Comparison of ENCODE assay signal across 8 cellular contexts in genomic region chr12:40225984-40226602, GRCh38. TPM values are rescaled to one million over a fixed set of nuclear protein-coding genes. Genes with fewer than 3 reads are reported as not detected.
DNase-seq lines count a peak whose midpoint lies in the region; ATAC-seq, FAIRE-seq and TF ChIP-seq lines count a peak whose summit lies in the region.

No MANE protein-coding gene starts in this region.

- no peaks in the 10 kb centered on the region for H3K9me3 ChIP-seq in body of pancreas
- H3K9me3 ChIP-seq in skeletal muscle satellite cell (replicated peaks; ENCODE audit: low read length): no peaks in the 10 kb centered on the region
- H3K9me3 ChIP-seq in BE2C: no peaks in the 10 kb centered on the region

- H3K36me3 ChIP-seq in body of pancreas (replicated peaks in 1 of 2; ENCODE audit: insufficient read depth in 1 of 2, low read depth in 2 of 2) (no peaks in the 10 kb centered on the region), skeletal muscle satellite cell (ENCODE audit: insufficient read depth, low read length) (no peaks in the 10 kb centered on the region), BE2C (no peaks in the 10 kb centered on the region)

- intact Hi-C loops in body of pancreas (cut with DNase I): no loop called here

- peak; percentile 78 for ATAC-seq in GM19351 (IDR thresholded peaks at IDR 0.05; ENCODE audit: unreplicated experiment)
- ATAC-seq in HG03097 (IDR thresholded peaks at IDR 0.05; ENCODE audit: low FRiP score, unreplicated experiment): peak; percentile 59
- no peak for ATAC-seq in body of pancreas

- no peak for TF ChIP-seq CTCF in body of pancreas (IDR thresholded peaks at IDR 0.05)
- no peak for TF ChIP-seq CTCF in BE2C (IDR thresholded peaks at IDR 0.05; ENCODE audit: low read depth, low read length)

- TF ChIP-seq POLR2A in body of pancreas (IDR thresholded peaks at IDR 0.05) (no peak), H54 (IDR thresholded peaks at IDR 0.05; ENCODE audit: low read depth, low read length) (no peak)

- peak overlapping the region; percentile 94 for H3K4me2 ChIP-seq in skeletal muscle satellite cell (ENCODE audit: low read length)

- H3K4me3 ChIP-seq in body of pancreas: peak overlapping the region in 1 of 2 donors; percentile 32
- peak overlapping the region; percentile 81 for H3K4me3 ChIP-seq in skeletal muscle satellite cell (ENCODE audit: low read length)
- no peak overlapping the region for H3K4me3 ChIP-seq in BE2C (ENCODE audit: low read depth, low read length)

- no peak overlapping the region for H3K9ac ChIP-seq in skeletal muscle satellite cell (ENCODE audit: low read depth, low read length)

- H3K27ac ChIP-seq in body of pancreas: peak overlapping the region; percentile 87 to 97 (median 94)

- DNase-seq in body of pancreas: no peak
- DNase-seq in NCI-H1694 treated with DMSO at 0.1 percent for 48 hours (lab: John Stamatoyannopoulos, UW): no peak
- no peak for DNase-seq in activated naive CD4-positive, alpha-beta T cell treated with anti-CD3 and anti-CD28 coated beads, Interleukin-2, amount 50 U/mL, for 16 hours
- no peak for DNase-seq in H54 (ENCODE audit: insufficient read length, low spot score)
- DNase-seq in BE2C: no peak

- H3K4me1 ChIP-seq in body of pancreas: peaks cover 28% of the 10 kb centered on the region
- peaks cover 28% of the 10 kb centered on the region for H3K4me1 ChIP-seq in skeletal muscle satellite cell (ENCODE audit: control insufficient read depth, insufficient read depth, low read length)
- no peaks in the 10 kb centered on the region for H3K4me1 ChIP-seq in BE2C

- H3K27me3 ChIP-seq in body of pancreas (no peaks in the 10 kb centered on the region), skeletal muscle satellite cell (ENCODE audit: control insufficient read depth, insufficient read depth, low read length) (no peaks in the 10 kb centered on the region), BE2C (peaks cover 36% of the 10 kb centered on the region)

- no peak for FAIRE-seq in H54 (lab: Jason Lieb, UNC)

- WGBS in body of pancreas, 2 donors: 10 to 12% methylated on average over 1 of the region's 1 CpG

RNA-seq across cellular contexts. Expression of gene LRRK2, which starts 1.3 kb away (rescaled TPM):
- 10 to 100 TPM in 1 of 2 donors, 1 to 10 TPM in 1; 8.2 to 13.7 TPM for total RNA-seq in body of pancreas
- 1.7 and 4.8 TPM in 2 replicates for total RNA-seq in skeletal muscle satellite cell (2012; rRNA removed)
- polyA plus RNA-seq in BE2C (2012; ENCODE audit: insufficient read depth, insufficient read length, low read depth): not detected
